1 cellular context compared by ENCODE assay signal in genomic region chr1:10494754-10495474, GRCh38.
TF ChIP-seq lines count a peak whose summit lies in the region.

No MANE protein-coding gene starts in this region.

TF ChIP-seq in HepG2, 621 proteins besides CTCF, POLR2A, EP300 and RAD21 (continued from another document and continues in another):
- TF ChIP-seq, protein P1, sequence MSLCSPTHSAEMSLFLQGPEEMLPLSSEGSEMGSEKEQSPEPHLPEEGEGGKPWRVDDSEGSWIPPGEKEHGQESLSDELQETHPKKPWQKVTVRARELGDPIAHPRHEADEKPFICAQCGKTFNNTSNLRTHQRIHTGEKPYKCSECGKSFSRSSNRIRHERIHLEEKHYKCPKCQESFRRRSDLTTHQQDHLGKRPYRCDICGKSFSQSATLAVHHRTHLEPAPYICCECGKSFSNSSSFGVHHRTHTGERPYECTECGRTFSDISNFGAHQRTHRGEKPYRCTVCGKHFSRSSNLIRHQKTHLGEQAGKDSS (CRISPR knock-in tag; IDR thresholded peaks at IDR 0.05; ENCODE audit: borderline replicate concordance, low read depth) = 0 out of 2 replicates have a peak, but pooled peaks have one; percentile 55
- TF ChIP-seq RELA (CRISPR knock-in tag; IDR thresholded peaks at IDR 0.05) (no peak), ZNF562 (CRISPR knock-in tag; IDR thresholded peaks at IDR 0.05; ENCODE audit: borderline replicate concordance) (no peak), SMAD9 (CRISPR knock-in tag; IDR thresholded peaks at IDR 0.05) (no peak), BORCS8-MEF2B (CRISPR knock-in tag; IDR thresholded peaks at IDR 0.05) (peak; percentile 47; the same call in 1 of the 2 replicates), ZNF441 (CRISPR knock-in tag; IDR thresholded peaks at IDR 0.05; ENCODE audit: borderline replicate concordance) (no peak), ZNF10 (CRISPR knock-in tag; IDR thresholded peaks at IDR 0.05; ENCODE audit: borderline replicate concordance, low read depth) (no peak), FOXA1 (IDR thresholded peaks at IDR 0.05) (no peak), FOXA1 (CRISPR knock-in tag; IDR thresholded peaks at IDR 0.05) (no peak), SMAD1 (CRISPR knock-in tag; IDR thresholded peaks at IDR 0.05; ENCODE audit: borderline replicate concordance, low read depth) (0 out of 2 replicates have a peak, but pooled peaks have one; percentile 45), NR2F1 (CRISPR knock-in tag; IDR thresholded peaks at IDR 0.05) (no peak), AGO2 (optimal IDR thresholded peaks at IDR 0.05; ENCODE audit: low read depth, low read length) (no peak), MIER3 (CRISPR knock-in tag; IDR thresholded peaks at IDR 0.05; ENCODE audit: borderline replicate concordance) (no peak), AKAP8 (CRISPR knock-in tag; IDR thresholded peaks at IDR 0.05) (no peak), ZNF672 (CRISPR knock-in tag; IDR thresholded peaks at IDR 0.05) (no peak), KLF12 (CRISPR knock-in tag; IDR thresholded peaks at IDR 0.05; ENCODE audit: borderline replicate concordance) (no peak), MLLT10 (CRISPR knock-in tag; IDR thresholded peaks at IDR 0.05) (no peak), CHD2 (IDR thresholded peaks at IDR 0.05; ENCODE audit: low read depth, low read length) (no peak), NFE2L1 (CRISPR knock-in tag; IDR thresholded peaks at IDR 0.05; ENCODE audit: borderline replicate concordance) (no peak), FOXA3 (CRISPR knock-in tag; IDR thresholded peaks at IDR 0.05) (no peak), SNRNP70 (IDR thresholded peaks at IDR 0.05; ENCODE audit: low read depth, low read length) (no peak), DPF2 (CRISPR knock-in tag; IDR thresholded peaks at IDR 0.05; ENCODE audit: borderline replicate concordance, low read depth) (no peak), ZBTB42 (CRISPR knock-in tag; IDR thresholded peaks at IDR 0.05) (no peak), ZNF850 (CRISPR knock-in tag; conservative IDR thresholded peaks at IDR 0.05) (no peak), ZNF782 (CRISPR knock-in tag; IDR thresholded peaks at IDR 0.05; ENCODE audit: borderline replicate concordance) (no peak), ZNF629 (CRISPR knock-in tag; conservative IDR thresholded peaks at IDR 0.05) (no peak), ZNF446 (CRISPR knock-in tag; IDR thresholded peaks at IDR 0.05) (no peak), DNMT1 (CRISPR knock-in tag; IDR thresholded peaks at IDR 0.05) (no peak), ZSCAN9 (CRISPR knock-in tag; IDR thresholded peaks at IDR 0.05; ENCODE audit: borderline replicate concordance) (no peak), ISX (CRISPR knock-in tag; conservative IDR thresholded peaks at IDR 0.05) (no peak), ZNF589 (CRISPR knock-in tag; conservative IDR thresholded peaks at IDR 0.05) (no peak), ZNF431 (CRISPR knock-in tag; IDR thresholded peaks at IDR 0.05; ENCODE audit: borderline replicate concordance, low read depth) (no peak), ZNF781 (CRISPR knock-in tag; IDR thresholded peaks at IDR 0.05; ENCODE audit: borderline replicate concordance, not compliant biosample characterization) (peak; percentile 35), SATB2 (CRISPR knock-in tag; IDR thresholded peaks at IDR 0.05) (no peak), ZNF501 (CRISPR knock-in tag; IDR thresholded peaks at IDR 0.05) (peak; percentile 17; the same call in 1 of the 2 replicates), ZNF598 (CRISPR knock-in tag; IDR thresholded peaks at IDR 0.05; ENCODE audit: borderline replicate concordance) (0 out of 2 replicates have a peak, but pooled peaks have one; percentile 25), PBX3 (CRISPR knock-in tag; IDR thresholded peaks at IDR 0.05; ENCODE audit: borderline replicate concordance) (no peak), ETV6 (CRISPR knock-in tag; conservative IDR thresholded peaks at IDR 0.05) (no peak), ZNF710 (CRISPR knock-in tag; IDR thresholded peaks at IDR 0.05; ENCODE audit: borderline replicate concordance) (0 out of 2 replicates have a peak, but pooled peaks have one; percentile 38), ZSCAN31 (CRISPR knock-in tag; IDR thresholded peaks at IDR 0.05; ENCODE audit: low read depth) (no peak)
- TF ChIP-seq, protein P2, sequence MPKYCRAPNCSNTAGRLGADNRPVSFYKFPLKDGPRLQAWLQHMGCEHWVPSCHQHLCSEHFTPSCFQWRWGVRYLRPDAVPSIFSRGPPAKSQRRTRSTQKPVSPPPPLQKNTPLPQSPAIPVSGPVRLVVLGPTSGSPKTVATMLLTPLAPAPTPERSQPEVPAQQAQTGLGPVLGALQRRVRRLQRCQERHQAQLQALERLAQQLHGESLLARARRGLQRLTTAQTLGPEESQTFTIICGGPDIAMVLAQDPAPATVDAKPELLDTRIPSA (CRISPR knock-in tag; IDR thresholded peaks at IDR 0.05; ENCODE audit: borderline replicate concordance) = no peak
- TF ChIP-seq, protein P3, sequence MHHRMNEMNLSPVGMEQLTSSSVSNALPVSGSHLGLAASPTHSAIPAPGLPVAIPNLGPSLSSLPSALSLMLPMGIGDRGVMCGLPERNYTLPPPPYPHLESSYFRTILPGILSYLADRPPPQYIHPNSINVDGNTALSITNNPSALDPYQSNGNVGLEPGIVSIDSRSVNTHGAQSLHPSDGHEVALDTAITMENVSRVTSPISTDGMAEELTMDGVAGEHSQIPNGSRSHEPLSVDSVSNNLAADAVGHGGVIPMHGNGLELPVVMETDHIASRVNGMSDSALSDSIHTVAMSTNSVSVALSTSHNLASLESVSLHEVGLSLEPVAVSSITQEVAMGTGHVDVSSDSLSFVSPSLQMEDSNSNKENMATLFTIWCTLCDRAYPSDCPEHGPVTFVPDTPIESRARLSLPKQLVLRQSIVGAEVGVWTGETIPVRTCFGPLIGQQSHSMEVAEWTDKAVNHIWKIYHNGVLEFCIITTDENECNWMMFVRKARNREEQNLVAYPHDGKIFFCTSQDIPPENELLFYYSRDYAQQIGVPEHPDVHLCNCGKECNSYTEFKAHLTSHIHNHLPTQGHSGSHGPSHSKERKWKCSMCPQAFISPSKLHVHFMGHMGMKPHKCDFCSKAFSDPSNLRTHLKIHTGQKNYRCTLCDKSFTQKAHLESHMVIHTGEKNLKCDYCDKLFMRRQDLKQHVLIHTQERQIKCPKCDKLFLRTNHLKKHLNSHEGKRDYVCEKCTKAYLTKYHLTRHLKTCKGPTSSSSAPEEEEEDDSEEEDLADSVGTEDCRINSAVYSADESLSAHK (CRISPR knock-in tag; IDR thresholded peaks at IDR 0.05; ENCODE audit: borderline replicate concordance) = no peak
- TF ChIP-seq, protein P4, sequence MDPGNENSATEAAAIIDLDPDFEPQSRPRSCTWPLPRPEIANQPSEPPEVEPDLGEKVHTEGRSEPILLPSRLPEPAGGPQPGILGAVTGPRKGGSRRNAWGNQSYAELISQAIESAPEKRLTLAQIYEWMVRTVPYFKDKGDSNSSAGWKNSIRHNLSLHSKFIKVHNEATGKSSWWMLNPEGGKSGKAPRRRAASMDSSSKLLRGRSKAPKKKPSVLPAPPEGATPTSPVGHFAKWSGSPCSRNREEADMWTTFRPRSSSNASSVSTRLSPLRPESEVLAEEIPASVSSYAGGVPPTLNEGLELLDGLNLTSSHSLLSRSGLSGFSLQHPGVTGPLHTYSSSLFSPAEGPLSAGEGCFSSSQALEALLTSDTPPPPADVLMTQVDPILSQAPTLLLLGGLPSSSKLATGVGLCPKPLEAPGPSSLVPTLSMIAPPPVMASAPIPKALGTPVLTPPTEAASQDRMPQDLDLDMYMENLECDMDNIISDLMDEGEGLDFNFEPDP (CRISPR knock-in tag; conservative IDR thresholded peaks at IDR 0.05) = no peak
- TF ChIP-seq, protein P5, sequence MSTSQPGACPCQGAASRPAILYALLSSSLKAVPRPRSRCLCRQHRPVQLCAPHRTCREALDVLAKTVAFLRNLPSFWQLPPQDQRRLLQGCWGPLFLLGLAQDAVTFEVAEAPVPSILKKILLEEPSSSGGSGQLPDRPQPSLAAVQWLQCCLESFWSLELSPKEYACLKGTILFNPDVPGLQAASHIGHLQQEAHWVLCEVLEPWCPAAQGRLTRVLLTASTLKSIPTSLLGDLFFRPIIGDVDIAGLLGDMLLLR (CRISPR knock-in tag; IDR thresholded peaks at IDR 0.05) = no peak
- TF ChIP-seq, protein P6, sequence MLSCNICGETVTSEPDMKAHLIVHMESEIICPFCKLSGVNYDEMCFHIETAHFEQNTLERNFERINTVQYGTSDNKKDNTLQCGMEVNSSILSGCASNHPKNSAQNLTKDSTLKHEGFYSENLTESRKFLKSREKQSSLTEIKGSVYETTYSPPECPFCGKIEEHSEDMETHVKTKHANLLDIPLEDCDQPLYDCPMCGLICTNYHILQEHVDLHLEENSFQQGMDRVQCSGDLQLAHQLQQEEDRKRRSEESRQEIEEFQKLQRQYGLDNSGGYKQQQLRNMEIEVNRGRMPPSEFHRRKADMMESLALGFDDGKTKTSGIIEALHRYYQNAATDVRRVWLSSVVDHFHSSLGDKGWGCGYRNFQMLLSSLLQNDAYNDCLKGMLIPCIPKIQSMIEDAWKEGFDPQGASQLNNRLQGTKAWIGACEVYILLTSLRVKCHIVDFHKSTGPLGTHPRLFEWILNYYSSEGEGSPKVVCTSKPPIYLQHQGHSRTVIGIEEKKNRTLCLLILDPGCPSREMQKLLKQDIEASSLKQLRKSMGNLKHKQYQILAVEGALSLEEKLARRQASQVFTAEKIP (CRISPR knock-in tag; IDR thresholded peaks at IDR 0.05; ENCODE audit: borderline replicate concordance) = no peak
- TF ChIP-seq, protein P7, sequence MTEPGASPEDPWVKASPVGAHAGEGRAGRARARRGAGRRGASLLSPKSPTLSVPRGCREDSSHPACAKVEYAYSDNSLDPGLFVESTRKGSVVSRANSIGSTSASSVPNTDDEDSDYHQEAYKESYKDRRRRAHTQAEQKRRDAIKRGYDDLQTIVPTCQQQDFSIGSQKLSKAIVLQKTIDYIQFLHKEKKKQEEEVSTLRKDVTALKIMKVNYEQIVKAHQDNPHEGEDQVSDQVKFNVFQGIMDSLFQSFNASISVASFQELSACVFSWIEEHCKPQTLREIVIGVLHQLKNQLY (CRISPR knock-in tag; IDR thresholded peaks at IDR 0.05) = no peak
- TF ChIP-seq, protein P8, sequence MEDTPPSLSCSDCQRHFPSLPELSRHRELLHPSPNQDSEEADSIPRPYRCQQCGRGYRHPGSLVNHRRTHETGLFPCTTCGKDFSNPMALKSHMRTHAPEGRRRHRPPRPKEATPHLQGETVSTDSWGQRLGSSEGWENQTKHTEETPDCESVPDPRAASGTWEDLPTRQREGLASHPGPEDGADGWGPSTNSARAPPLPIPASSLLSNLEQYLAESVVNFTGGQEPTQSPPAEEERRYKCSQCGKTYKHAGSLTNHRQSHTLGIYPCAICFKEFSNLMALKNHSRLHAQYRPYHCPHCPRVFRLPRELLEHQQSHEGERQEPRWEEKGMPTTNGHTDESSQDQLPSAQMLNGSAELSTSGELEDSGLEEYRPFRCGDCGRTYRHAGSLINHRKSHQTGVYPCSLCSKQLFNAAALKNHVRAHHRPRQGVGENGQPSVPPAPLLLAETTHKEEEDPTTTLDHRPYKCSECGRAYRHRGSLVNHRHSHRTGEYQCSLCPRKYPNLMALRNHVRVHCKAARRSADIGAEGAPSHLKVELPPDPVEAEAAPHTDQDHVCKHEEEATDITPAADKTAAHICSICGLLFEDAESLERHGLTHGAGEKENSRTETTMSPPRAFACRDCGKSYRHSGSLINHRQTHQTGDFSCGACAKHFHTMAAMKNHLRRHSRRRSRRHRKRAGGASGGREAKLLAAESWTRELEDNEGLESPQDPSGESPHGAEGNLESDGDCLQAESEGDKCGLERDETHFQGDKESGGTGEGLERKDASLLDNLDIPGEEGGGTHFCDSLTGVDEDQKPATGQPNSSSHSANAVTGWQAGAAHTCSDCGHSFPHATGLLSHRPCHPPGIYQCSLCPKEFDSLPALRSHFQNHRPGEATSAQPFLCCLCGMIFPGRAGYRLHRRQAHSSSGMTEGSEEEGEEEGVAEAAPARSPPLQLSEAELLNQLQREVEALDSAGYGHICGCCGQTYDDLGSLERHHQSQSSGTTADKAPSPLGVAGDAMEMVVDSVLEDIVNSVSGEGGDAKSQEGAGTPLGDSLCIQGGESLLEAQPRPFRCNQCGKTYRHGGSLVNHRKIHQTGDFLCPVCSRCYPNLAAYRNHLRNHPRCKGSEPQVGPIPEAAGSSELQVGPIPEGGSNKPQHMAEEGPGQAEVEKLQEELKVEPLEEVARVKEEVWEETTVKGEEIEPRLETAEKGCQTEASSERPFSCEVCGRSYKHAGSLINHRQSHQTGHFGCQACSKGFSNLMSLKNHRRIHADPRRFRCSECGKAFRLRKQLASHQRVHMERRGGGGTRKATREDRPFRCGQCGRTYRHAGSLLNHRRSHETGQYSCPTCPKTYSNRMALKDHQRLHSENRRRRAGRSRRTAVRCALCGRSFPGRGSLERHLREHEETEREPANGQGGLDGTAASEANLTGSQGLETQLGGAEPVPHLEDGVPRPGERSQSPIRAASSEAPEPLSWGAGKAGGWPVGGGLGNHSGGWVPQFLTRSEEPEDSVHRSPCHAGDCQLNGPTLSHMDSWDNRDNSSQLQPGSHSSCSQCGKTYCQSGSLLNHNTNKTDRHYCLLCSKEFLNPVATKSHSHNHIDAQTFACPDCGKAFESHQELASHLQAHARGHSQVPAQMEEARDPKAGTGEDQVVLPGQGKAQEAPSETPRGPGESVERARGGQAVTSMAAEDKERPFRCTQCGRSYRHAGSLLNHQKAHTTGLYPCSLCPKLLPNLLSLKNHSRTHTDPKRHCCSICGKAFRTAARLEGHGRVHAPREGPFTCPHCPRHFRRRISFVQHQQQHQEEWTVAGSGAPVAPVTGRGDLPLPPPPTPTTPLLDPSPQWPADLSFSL (CRISPR knock-in tag; IDR thresholded peaks at IDR 0.05) = no peak
